Comparison of ENCODE assay signal across 11 cellular contexts in genomic region chr2:79040967-79041582, GRCh38. TPM values are rescaled to one million over a fixed set of nuclear protein-coding genes. Genes with fewer than 3 reads are reported as not detected.
A peak's percentile ranks its signal among the peaks of the same experiment; 100 is the strongest.
DNase-seq lines count a peak whose midpoint lies in the region; ATAC-seq lines count a peak whose summit lies in the region.
"Had no signal": no experiment of that assay in that cellular context is flagged by ENCODE, and none has a peak within 500 bp of the region (broad histone marks: within the 10 kb centered on the region; RNA-seq: fewer than 3 reads in every experiment).

No MANE protein-coding gene starts in this region.

- peaks cover 3% of the 10 kb centered on the region for H3K9me3 Mint-ChIP-seq in activated CD8-positive, alpha-beta memory T cell treated with anti-CD3 and anti-CD28 coated beads, Interleukin-2, amount 10 ng/mL, durations not matched to agents 7 days and 5 days (ENCODE audit: low read depth)

- H3K27ac Mint-ChIP-seq in activated CD8-positive, alpha-beta memory T cell treated with anti-CD3 and anti-CD28 coated beads, Interleukin-2, amount 10 ng/mL, durations not matched to agents 7 days and 5 days: no peak overlapping the region
- H3K27ac Mint-ChIP-seq: CD4-positive, CD25-positive, alpha-beta regulatory T cell had no signal

- peak; percentile 42 for DNase-seq in SIG-M5 treated with dmso at 0.1 percent for 504 hours (lab: John Stamatoyannopoulos, UW; ENCODE audit: unreplicated experiment)
- DNase-seq in SIG-M5 (lab: John Stamatoyannopoulos, UW): no peak
- peak; percentile 43 for DNase-seq in NCI-H82 treated with DMSO at 0.1 percent for 48 hours (lab: John Stamatoyannopoulos, UW; ENCODE audit: unreplicated experiment)
- peak; percentile 9 for DNase-seq in foreskin melanocyte
- DNase-seq in superior temporal gyrus (ENCODE audit: extremely low spot score): peak; percentile 71
- DNase-seq in activated CD8-positive, alpha-beta memory T cell treated with anti-CD3 and anti-CD28 coated beads, Interleukin-2, amount 10 ng/mL, durations not matched to agents 7 days and 5 days: no peak
- no peak for DNase-seq in stimulated activated naive CD4-positive, alpha-beta T cell treated with Interleukin-2 at 50 U/mL for 16 hours (lab: John Stamatoyannopoulos, UW)
- DNase-seq in activated effector memory CD4-positive, alpha-beta T cell treated with Interleukin-2 at 50 U/mL for 16 hours: no peak
- DNase-seq: CD4-positive, CD25-positive, alpha-beta regulatory T cell; cortex of kidney had no signal

- CTCF ChIA-PET in activated CD8-positive, alpha-beta memory T cell treated with anti-CD3 and anti-CD28 coated beads, Interleukin-2, amount 10 ng/mL, durations not matched to agents 7 days and 5 days (lab: Charles Lee): no interaction called here

- no peaks in the 10 kb centered on the region for H3K36me3 Mint-ChIP-seq in activated CD8-positive, alpha-beta memory T cell treated with anti-CD3 and anti-CD28 coated beads, Interleukin-2, amount 10 ng/mL, durations not matched to agents 7 days and 5 days
- H3K36me3 Mint-ChIP-seq: CD4-positive, CD25-positive, alpha-beta regulatory T cell had no signal

- ATAC-seq in activated CD8-positive, alpha-beta memory T cell treated with anti-CD3 and anti-CD28 coated beads, Interleukin-2, amount 10 ng/mL, durations not matched to agents 7 days and 5 days: no peak

- no peaks in the 10 kb centered on the region for H3K4me1 Mint-ChIP-seq in activated CD8-positive, alpha-beta memory T cell treated with anti-CD3 and anti-CD28 coated beads, Interleukin-2, amount 10 ng/mL, durations not matched to agents 7 days and 5 days
- H3K4me1 Mint-ChIP-seq: CD4-positive, CD25-positive, alpha-beta regulatory T cell had no signal

- H3K4me3 Mint-ChIP-seq in activated CD8-positive, alpha-beta memory T cell treated with anti-CD3 and anti-CD28 coated beads, Interleukin-2, amount 10 ng/mL, durations not matched to agents 7 days and 5 days: no peak overlapping the region
- H3K4me3 Mint-ChIP-seq: CD4-positive, CD25-positive, alpha-beta regulatory T cell had no signal

- H3K27me3 Mint-ChIP-seq in activated CD8-positive, alpha-beta memory T cell treated with anti-CD3 and anti-CD28 coated beads, Interleukin-2, amount 10 ng/mL, durations not matched to agents 7 days and 5 days: no peaks in the 10 kb centered on the region
- H3K27me3 Mint-ChIP-seq: CD4-positive, CD25-positive, alpha-beta regulatory T cell had no signal

RNA-seq across cellular contexts. Expression of gene REG3G, which starts 15.6 kb away (rescaled TPM):
- total RNA-seq in activated CD8-positive, alpha-beta memory T cell treated with anti-CD3 and anti-CD28 coated beads, Interleukin-2, amount 10 ng/mL, durations not matched to agents 7 days and 5 days: not detected
- total RNA-seq: CD4-positive, CD25-positive, alpha-beta regulatory T cell; suprapubic skin had no signal

RNA-seq across cellular contexts. Expression of gene REG1B, which starts 46.7 kb away (rescaled TPM):
- total RNA-seq in activated CD8-positive, alpha-beta memory T cell treated with anti-CD3 and anti-CD28 coated beads, Interleukin-2, amount 10 ng/mL, durations not matched to agents 7 days and 5 days: not detected
- total RNA-seq: CD4-positive, CD25-positive, alpha-beta regulatory T cell; suprapubic skin had no signal

Comparison
In these comparisons a context has a peak if more than half of its experiments do, and no peak if none do; other contexts are left out.
1. DNase-seq: peak in SIG-M5 treated with dmso at 0.1 percent for 504 hours (single experiment), NCI-H82 treated with DMSO at 0.1 percent for 48 hours (single experiment), foreskin melanocyte (single experiment) and superior temporal gyrus (single experiment); none in SIG-M5 (single experiment), activated CD8-positive, alpha-beta memory T cell treated with anti-CD3 and anti-CD28 coated beads, Interleukin-2, amount 10 ng/mL, durations not matched to agents 7 days and 5 days (single experiment), stimulated activated naive CD4-positive, alpha-beta T cell treated with Interleukin-2 at 50 U/mL for 16 hours (single experiment) and activated effector memory CD4-positive, alpha-beta T cell treated with Interleukin-2 at 50 U/mL for 16 hours (single experiment).